1 cellular context compared by ENCODE assay signal in the genomic region with DNA sequence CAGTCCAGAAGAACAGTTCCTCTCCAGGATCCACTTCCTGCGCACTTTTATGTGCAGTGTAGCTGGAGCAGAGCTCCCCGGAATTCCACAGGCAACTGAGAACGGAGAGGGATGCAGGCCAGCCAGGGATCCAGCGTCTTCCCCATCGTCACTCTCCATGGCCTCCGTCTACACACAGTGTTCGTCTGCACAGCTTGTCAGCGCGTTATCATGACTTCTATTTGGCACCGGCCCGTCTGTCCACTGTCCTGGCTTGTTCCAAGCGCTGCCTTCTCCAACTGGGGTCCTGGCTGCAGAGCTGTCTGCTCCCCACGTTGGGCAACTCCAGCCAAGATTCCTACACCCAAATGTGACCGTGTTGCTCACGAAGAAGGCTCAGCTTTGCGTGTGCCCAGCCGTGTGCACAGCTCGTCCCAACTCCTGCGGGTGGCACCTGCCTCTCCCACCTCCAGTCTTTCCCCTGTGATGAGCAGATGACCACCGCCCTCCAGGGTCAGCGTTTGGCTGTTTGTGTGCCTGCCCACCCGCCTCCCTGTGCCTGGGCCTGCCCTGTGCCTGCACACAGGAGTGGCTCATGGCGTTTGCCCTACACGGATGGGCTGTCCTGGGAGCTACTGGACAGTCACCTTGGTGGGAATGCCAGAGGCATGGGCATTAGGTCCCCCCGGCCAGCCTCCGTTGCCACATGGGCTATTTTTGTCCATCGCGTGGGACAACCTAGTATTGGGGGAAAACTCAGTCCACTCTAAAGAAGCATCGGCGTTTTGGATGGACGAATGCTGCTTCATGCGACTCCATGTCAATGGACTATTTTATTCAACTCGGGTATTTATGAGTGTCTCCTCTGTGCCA.
TF ChIP-seq lines count a peak whose summit lies in the region.

No MANE protein-coding gene starts in this region.

TF ChIP-seq in SK-N-SH, 30 proteins besides CTCF, POLR2A, EP300 and RAD21:
- no peak for TF ChIP-seq RCOR1 (IDR thresholded peaks at IDR 0.05; ENCODE audit: low read length)
- TF ChIP-seq FOXJ3 (CRISPR knock-in tag; IDR thresholded peaks at IDR 0.05) = no peak
- TF ChIP-seq MXI1 (IDR thresholded peaks at IDR 0.05; ENCODE audit: low read depth, low read length) = no peak
- TF ChIP-seq POLR2AphosphoS5 (IDR thresholded peaks at IDR 0.05; ENCODE audit: low read depth, low read length) = no peak
- no peak for TF ChIP-seq EZH2phosphoT487 (IDR thresholded peaks at IDR 0.05; ENCODE audit: borderline replicate concordance, low read depth)
- TF ChIP-seq, protein P1, sequence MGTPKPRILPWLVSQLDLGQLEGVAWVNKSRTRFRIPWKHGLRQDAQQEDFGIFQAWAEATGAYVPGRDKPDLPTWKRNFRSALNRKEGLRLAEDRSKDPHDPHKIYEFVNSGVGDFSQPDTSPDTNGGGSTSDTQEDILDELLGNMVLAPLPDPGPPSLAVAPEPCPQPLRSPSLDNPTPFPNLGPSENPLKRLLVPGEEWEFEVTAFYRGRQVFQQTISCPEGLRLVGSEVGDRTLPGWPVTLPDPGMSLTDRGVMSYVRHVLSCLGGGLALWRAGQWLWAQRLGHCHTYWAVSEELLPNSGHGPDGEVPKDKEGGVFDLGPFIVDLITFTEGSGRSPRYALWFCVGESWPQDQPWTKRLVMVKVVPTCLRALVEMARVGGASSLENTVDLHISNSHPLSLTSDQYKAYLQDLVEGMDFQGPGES (IDR thresholded peaks at IDR 0.05; ENCODE audit: low read depth, low read length) = no peak
- TF ChIP-seq, protein P2, sequence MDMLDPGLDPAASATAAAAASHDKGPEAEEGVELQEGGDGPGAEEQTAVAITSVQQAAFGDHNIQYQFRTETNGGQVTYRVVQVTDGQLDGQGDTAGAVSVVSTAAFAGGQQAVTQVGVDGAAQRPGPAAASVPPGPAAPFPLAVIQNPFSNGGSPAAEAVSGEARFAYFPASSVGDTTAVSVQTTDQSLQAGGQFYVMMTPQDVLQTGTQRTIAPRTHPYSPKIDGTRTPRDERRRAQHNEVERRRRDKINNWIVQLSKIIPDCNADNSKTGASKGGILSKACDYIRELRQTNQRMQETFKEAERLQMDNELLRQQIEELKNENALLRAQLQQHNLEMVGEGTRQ (IDR thresholded peaks at IDR 0.05; ENCODE audit: borderline replicate concordance, low read depth, low read length) = no peak
TF ChIP-seq in SK-N-SH: peak in this region for 0.
